Comparison of ENCODE assay signal across 9 cellular contexts in genomic region chr1:39787108-39787375, GRCh38. TPM values are rescaled to one million over a fixed set of nuclear protein-coding genes. Genes with fewer than 3 reads are reported as not detected.
DNase-seq lines count a peak whose midpoint lies in the region; ATAC-seq and TF ChIP-seq lines count a peak whose summit lies in the region.
"Not testable (repeated sequence)": the region's sequence is repeated elsewhere in the genome, so short reads cannot be mapped to it uniquely, and the experiment has no call there.
"Had no signal": no experiment of that assay in that cellular context is flagged by ENCODE, and none has a peak within 500 bp of the region (broad histone marks: within the 10 kb centered on the region; RNA-seq: fewer than 3 reads in every experiment).

No MANE protein-coding gene starts in this region.

- not testable (repeated sequence) for ATAC-seq in CD8-positive, alpha-beta T cell; central memory CD8-positive, alpha-beta T cell (replicated peaks; ENCODE audit: extremely low read depth, poor library complexity, severe bottlenecking); memory B cell (ENCODE audit: low read depth)

- not testable (repeated sequence) for H4K20me1 ChIP-seq in MM.1S (ENCODE audit: insufficient read depth, low read length)

- POLR2A ChIA-PET in CD8-positive, alpha-beta T cell (lab: Charles Lee): not testable (repeated sequence)

- H3K4me2 ChIP-seq in MM.1S (ENCODE audit: low read depth, low read length): peak overlapping the region; percentile 73; the same call in 1 of the 2 replicates

- CTCF ChIA-PET in CD8-positive, alpha-beta T cell (lab: Charles Lee): interaction anchor here (0.8 to 2.7 kb wide), 2 partner anchors 12 to 129 kb away, joined by 3 to 9 read pairs; no protein-coding TSS in a partner anchor
- CTCF ChIA-PET in activated naive CD4-positive, alpha-beta T cell treated with anti-CD3 and anti-CD28 coated beads, Interleukin-2, amount 10 ng/mL, durations not matched to agents 7 days and 5 days (lab: Charles Lee): interaction anchor here (1.0 kb wide), 1 partner anchor 12 kb away, joined by 3 read pairs; no protein-coding TSS in a partner anchor

- TF ChIP-seq CTCF in CD8-positive, alpha-beta T cell (IDR thresholded peaks at IDR 0.05); MM.1S (IDR thresholded peaks at IDR 0.05; ENCODE audit: low read length); nephron progenitor cell (IDR thresholded peaks at IDR 0.05): not testable (repeated sequence)

- H3K9me2 ChIP-seq in MM.1S (replicated peaks; ENCODE audit: insufficient read depth, low read length): not testable (repeated sequence)

- not testable (repeated sequence) for H3K27me3 ChIP-seq in CD8-positive, alpha-beta T cell (ENCODE audit: insufficient read depth, low read length); MM.1S (replicated peaks; ENCODE audit: insufficient read depth, low read length)

- H2AFZ ChIP-seq in MM.1S (ENCODE audit: low read length): not testable (repeated sequence)

- not testable (repeated sequence) for DNase-seq in CD8-positive, alpha-beta T cell; MM.1S; activated CD4-positive, alpha-beta T cell treated with anti-CD3 and anti-CD28 coated beads, Interleukin-2, amount 10 ng/mL, durations not matched to agents 24 days and 14 days; activated naive CD4-positive, alpha-beta T cell treated with anti-CD3 and anti-CD28 coated beads, Interleukin-2, amount 10 ng/mL, durations not matched to agents 7 days and 5 days; central memory CD8-positive, alpha-beta T cell (ENCODE audit: low spot score in 2 of 2); memory B cell (ENCODE audit: low spot score in 2 of 2); nephron progenitor cell

- not testable (repeated sequence) for H3K9me3 ChIP-seq in CD8-positive, alpha-beta T cell (ENCODE audit: low read length); MM.1S (replicated peaks; ENCODE audit: insufficient read depth, low read length)

- peak overlapping the region; percentile 64 for H3K4me3 Mint-ChIP-seq in CD8-positive, alpha-beta T cell
- H3K4me3 Mint-ChIP-seq in activated CD4-positive, alpha-beta T cell treated with anti-CD3 and anti-CD28 coated beads, Interleukin-2, amount 10 ng/mL, durations not matched to agents 24 days and 14 days: peak overlapping the region; percentile 1
- peak overlapping the region; percentile 43 for H3K4me3 Mint-ChIP-seq in activated naive CD4-positive, alpha-beta T cell treated with anti-CD3 and anti-CD28 coated beads, Interleukin-2, amount 10 ng/mL, durations not matched to agents 7 days and 5 days
- peak overlapping the region; percentile 64 for H3K4me3 Mint-ChIP-seq in central memory CD8-positive, alpha-beta T cell
- peak overlapping the region; percentile 74 for H3K4me3 Mint-ChIP-seq in memory B cell
- peak overlapping the region; percentile 59 for H3K4me3 Mint-ChIP-seq in nephron progenitor cell

- intact Hi-C loops in CD8-positive, alpha-beta T cell (cut with DNase I, micrococcal nuclease); activated CD4-positive, alpha-beta T cell treated with anti-CD3 and anti-CD28 coated beads, Interleukin-2, amount 10 ng/mL, durations not matched to agents 24 days and 14 days (cut with micrococcal nuclease): not testable (repeated sequence)

- H3K36me3 ChIP-seq in CD8-positive, alpha-beta T cell (ENCODE audit: insufficient read depth, low read length); MM.1S (replicated peaks; ENCODE audit: insufficient read depth, low read length): not testable (repeated sequence)

- not testable (repeated sequence) for H3K4me1 ChIP-seq in CD8-positive, alpha-beta T cell (ENCODE audit: insufficient read depth, low read length); MM.1S (ENCODE audit: low read length)

- H3F3A ChIP-seq in MM.1S (ENCODE audit: insufficient read depth, low read length): not testable (repeated sequence)

- H3K79me2 ChIP-seq in MM.1S (ENCODE audit: low read length): peaks cover 48% of the 10 kb centered on the region

- not testable (repeated sequence) for H3K4me1 Mint-ChIP-seq in CD8-positive, alpha-beta T cell (ENCODE audit: low read depth); activated CD4-positive, alpha-beta T cell treated with anti-CD3 and anti-CD28 coated beads, Interleukin-2, amount 10 ng/mL, durations not matched to agents 24 days and 14 days; activated naive CD4-positive, alpha-beta T cell treated with anti-CD3 and anti-CD28 coated beads, Interleukin-2, amount 10 ng/mL, durations not matched to agents 7 days and 5 days; nephron progenitor cell
- H3K4me1 Mint-ChIP-seq in central memory CD8-positive, alpha-beta T cell: peaks cover 17% of the 10 kb centered on the region
- peaks cover 15% of the 10 kb centered on the region for H3K4me1 Mint-ChIP-seq in memory B cell

- H3K4me3 ChIP-seq in CD8-positive, alpha-beta T cell (ENCODE audit: low read depth, low read length); MM.1S (ENCODE audit: low read length): not testable (repeated sequence)

- H3K36me3 Mint-ChIP-seq in CD8-positive, alpha-beta T cell; activated CD4-positive, alpha-beta T cell treated with anti-CD3 and anti-CD28 coated beads, Interleukin-2, amount 10 ng/mL, durations not matched to agents 24 days and 14 days (ENCODE audit: low read depth); activated naive CD4-positive, alpha-beta T cell treated with anti-CD3 and anti-CD28 coated beads, Interleukin-2, amount 10 ng/mL, durations not matched to agents 7 days and 5 days; central memory CD8-positive, alpha-beta T cell (ENCODE audit: insufficient read depth); memory B cell; nephron progenitor cell (ENCODE audit: low read depth): not testable (repeated sequence)

- H3K27ac ChIP-seq in CD8-positive, alpha-beta T cell (ENCODE audit: low read depth, low read length); MM.1S (ENCODE audit: low read length): not testable (repeated sequence)
- H3K27ac ChIP-seq in temporal lobe (ENCODE audit: low read depth, low read length): peak overlapping the region; percentile 91

- H3K27me3 Mint-ChIP-seq in CD8-positive, alpha-beta T cell (ENCODE audit: low read depth): peaks cover 18% of the 10 kb centered on the region
- H3K27me3 Mint-ChIP-seq in activated CD4-positive, alpha-beta T cell treated with anti-CD3 and anti-CD28 coated beads, Interleukin-2, amount 10 ng/mL, durations not matched to agents 24 days and 14 days: peaks cover 35% of the 10 kb centered on the region
- H3K27me3 Mint-ChIP-seq in activated naive CD4-positive, alpha-beta T cell treated with anti-CD3 and anti-CD28 coated beads, Interleukin-2, amount 10 ng/mL, durations not matched to agents 7 days and 5 days: peaks cover 62% of the 10 kb centered on the region
- not testable (repeated sequence) for H3K27me3 Mint-ChIP-seq in central memory CD8-positive, alpha-beta T cell; memory B cell
- peaks cover 80% of the 10 kb centered on the region for H3K27me3 Mint-ChIP-seq in nephron progenitor cell (ENCODE audit: low read depth, poor library complexity)

- not testable (repeated sequence) for H3K27ac Mint-ChIP-seq in CD8-positive, alpha-beta T cell; activated CD4-positive, alpha-beta T cell treated with anti-CD3 and anti-CD28 coated beads, Interleukin-2, amount 10 ng/mL, durations not matched to agents 24 days and 14 days; activated naive CD4-positive, alpha-beta T cell treated with anti-CD3 and anti-CD28 coated beads, Interleukin-2, amount 10 ng/mL, durations not matched to agents 7 days and 5 days; central memory CD8-positive, alpha-beta T cell (ENCODE audit: low read depth); memory B cell; nephron progenitor cell

- H3K9ac ChIP-seq in MM.1S (ENCODE audit: low read length): not testable (repeated sequence)

- not testable (repeated sequence) for H3K9me3 Mint-ChIP-seq in CD8-positive, alpha-beta T cell; activated CD4-positive, alpha-beta T cell treated with anti-CD3 and anti-CD28 coated beads, Interleukin-2, amount 10 ng/mL, durations not matched to agents 24 days and 14 days; activated naive CD4-positive, alpha-beta T cell treated with anti-CD3 and anti-CD28 coated beads, Interleukin-2, amount 10 ng/mL, durations not matched to agents 7 days and 5 days; central memory CD8-positive, alpha-beta T cell; memory B cell; nephron progenitor cell

RNA-seq across cellular contexts. Expression of gene BMP8B, which starts 1.6 kb away (rescaled TPM):
- under 1 TPM; 0.19 to 0.24 TPM for total RNA-seq in CD8-positive, alpha-beta T cell
- 0.37 and 0.43 TPM in 2 replicates for total RNA-seq in activated CD4-positive, alpha-beta T cell treated with anti-CD3 and anti-CD28 coated beads, Interleukin-2, amount 10 ng/mL, durations not matched to agents 24 days and 14 days
- 0.49 TPM for total RNA-seq in temporal lobe

RNA-seq across cellular contexts. Expression of gene OXCT2, which starts 15.9 kb away (rescaled TPM):
- total RNA-seq in CD8-positive, alpha-beta T cell: under 1 TPM; 0.83 to 0.95 TPM
- total RNA-seq in activated CD4-positive, alpha-beta T cell treated with anti-CD3 and anti-CD28 coated beads, Interleukin-2, amount 10 ng/mL, durations not matched to agents 24 days and 14 days: 1.5 and 1.8 TPM in 2 replicates
- total RNA-seq in temporal lobe: 0.49 TPM
- total RNA-seq: H7 had no signal

RNA-seq across cellular contexts. Expression of gene PPIE, which starts 48.4 kb away (rescaled TPM):
- 10 to 100 TPM; 43.6 to 46.7 TPM for total RNA-seq in CD8-positive, alpha-beta T cell
- 71.3 and 76.7 TPM in 2 replicates for total RNA-seq in activated CD4-positive, alpha-beta T cell treated with anti-CD3 and anti-CD28 coated beads, Interleukin-2, amount 10 ng/mL, durations not matched to agents 24 days and 14 days
- total RNA-seq in temporal lobe: 25.3 TPM

Comparison
In these comparisons a context has a peak if more than half of its experiments do, and no peak if none do; other contexts are left out.
1. H3K4me3 Mint-ChIP-seq: peak in every context shown above with its lines; median percentile 74 in memory B cell; 64 in CD8-positive, alpha-beta T cell; 64 in central memory CD8-positive, alpha-beta T cell; 59 in nephron progenitor cell; 43 in activated naive CD4-positive, alpha-beta T cell treated with anti-CD3 and anti-CD28 coated beads, Interleukin-2, amount 10 ng/mL, durations not matched to agents 7 days and 5 days; 1 in activated CD4-positive, alpha-beta T cell treated with anti-CD3 and anti-CD28 coated beads, Interleukin-2, amount 10 ng/mL, durations not matched to agents 24 days and 14 days.